In the genomic region with DNA sequence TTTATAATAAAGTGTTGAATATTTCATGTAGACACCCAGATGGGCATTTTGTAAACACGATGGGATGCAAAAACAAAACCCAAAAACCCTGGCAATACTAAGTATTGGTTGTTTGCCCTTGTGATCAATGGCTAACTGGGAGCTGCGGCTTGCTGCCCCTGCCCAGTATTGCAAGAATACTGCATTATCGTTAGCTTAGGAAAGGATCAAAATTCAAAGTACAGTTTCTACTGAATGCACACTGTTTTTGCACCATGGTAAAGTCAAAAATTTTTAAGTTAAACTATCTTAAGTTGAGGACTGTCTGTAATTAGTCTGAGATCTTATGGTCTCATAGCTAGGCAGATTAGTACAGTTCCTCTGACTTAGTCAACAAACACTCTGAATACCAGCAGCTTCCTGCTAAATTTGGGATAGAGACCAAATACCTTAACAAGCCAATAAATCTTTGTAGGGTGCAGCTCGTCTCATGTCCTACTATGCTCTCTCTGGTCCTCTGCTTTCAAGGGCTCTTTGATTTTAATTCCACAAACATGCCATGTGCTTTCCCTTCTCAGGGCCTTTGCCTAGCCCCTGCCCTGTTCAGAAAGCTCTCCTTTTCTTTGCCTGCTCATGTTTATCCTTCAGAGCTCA, we compare ENCODE assay signal across 20 cellular contexts. TPM values are rescaled to one million over a fixed set of nuclear protein-coding genes. Genes with fewer than 3 reads are reported as not detected.
A peak's percentile ranks its signal among the peaks of the same experiment; 100 is the strongest.
DNase-seq lines count a peak whose midpoint lies in the region; ATAC-seq and TF ChIP-seq lines count a peak whose summit lies in the region.
"Had no signal": no experiment of that assay in that cellular context is flagged by ENCODE, and none has a peak within 500 bp of the region (broad histone marks: within the 10 kb centered on the region; RNA-seq: fewer than 3 reads in every experiment).

No MANE protein-coding gene starts in this region.

- H3K9me2 ChIP-seq in GM23248 (ENCODE audit: insufficient read depth): no peaks in the 10 kb centered on the region

- POLR2A ChIA-PET in A673 (lab: Charles Lee; ENCODE audit: low non-redundant PET): no interaction called here

- H3K27ac Mint-ChIP-seq in effector memory CD8-positive, alpha-beta T cell: peak overlapping the region in 1 of 2 donors; percentile 36
- H3K27ac Mint-ChIP-seq: dendritic cell treated with granulocyte-macrophage colony-stimulating factor and Interleukin-4, amounts not matched to agents 40 ng/mL and 50 ng/mL, for 4 days had no signal

- in situ Hi-C loops in GM23248 (cut with MboI): loop anchor here (10.0 kb wide), 1 partner anchor 443 kb away; no protein-coding TSS in a partner anchor

- H3K79me2 ChIP-seq in GM23248 (ENCODE audit: insufficient read depth): peaks cover 63% of the 10 kb centered on the region
- H3K79me2 ChIP-seq in mesendoderm (ENCODE audit: control insufficient read depth, insufficient read depth, low read length): peaks cover 9% of the 10 kb centered on the region

- H2BK5ac ChIP-seq in mesendoderm (ENCODE audit: low read length): no peak overlapping the region

- no peak for TF ChIP-seq CTCF in A673 (conservative IDR thresholded peaks at IDR 0.05; ENCODE audit: low read depth, low read length)

- CTCF ChIA-PET in A673 (lab: Charles Lee): interaction anchor here (1.4 kb wide), 1 partner anchor 11 kb away, joined by 6 read pairs; no protein-coding TSS in a partner anchor

- H3K27me3 Mint-ChIP-seq in effector memory CD8-positive, alpha-beta T cell: no peaks in the 10 kb centered on the region
- H3K27me3 Mint-ChIP-seq: CD4-positive, alpha-beta memory T cell; dendritic cell treated with granulocyte-macrophage colony-stimulating factor and Interleukin-4, amounts not matched to agents 40 ng/mL and 50 ng/mL, for 4 days had no signal

- H3K36me3 Mint-ChIP-seq in effector memory CD8-positive, alpha-beta T cell (ENCODE audit: insufficient read depth): peaks cover 52% of the 10 kb centered on the region

- H3K36me3 ChIP-seq in A673 (ENCODE audit: insufficient read depth, low read length, poor library complexity, severe bottlenecking): peaks cover 26% of the 10 kb centered on the region
- H3K36me3 ChIP-seq in GM23248 (ENCODE audit: low read depth): peaks cover 25% of the 10 kb centered on the region
- H3K36me3 ChIP-seq in mesendoderm (ENCODE audit: control insufficient read depth, insufficient read depth, low read length): no peaks in the 10 kb centered on the region

- H3K4me1 ChIP-seq in A673 (ENCODE audit: insufficient read depth, low read length, poor library complexity, severe bottlenecking) (peaks cover 43% of the 10 kb centered on the region), GM23248 (ENCODE audit: insufficient read depth) (peaks cover 41% of the 10 kb centered on the region), mesendoderm (ENCODE audit: control insufficient read depth, low read depth, low read length) (no peaks in the 10 kb centered on the region)

- peak overlapping the region in 1 of 2 donors; percentile 38 for H3K4me3 Mint-ChIP-seq in effector memory CD8-positive, alpha-beta T cell
- H3K4me3 Mint-ChIP-seq: dendritic cell treated with granulocyte-macrophage colony-stimulating factor and Interleukin-4, amounts not matched to agents 40 ng/mL and 50 ng/mL, for 4 days had no signal

- H3K9me3 Mint-ChIP-seq in effector memory CD8-positive, alpha-beta T cell: peaks cover 0 to 1% of the 10 kb centered on the region in 2 donors
- H3K9me3 Mint-ChIP-seq: dendritic cell treated with granulocyte-macrophage colony-stimulating factor and Interleukin-4, amounts not matched to agents 40 ng/mL and 50 ng/mL, for 4 days had no signal

- no TSS peak for BruUV-seq in A673 (replicated peaks; lab: Mats Ljungman, UMichigan)

- H3K18ac ChIP-seq in mesendoderm (ENCODE audit: low read length): no peak overlapping the region

- peak overlapping the region; percentile 61 for H3K56ac ChIP-seq in mesendoderm (ENCODE audit: low read length)

- H3K9me3 ChIP-seq in A673 (ENCODE audit: low read depth, low read length, poor library complexity, severe bottlenecking) (no peaks in the 10 kb centered on the region), GM23248 (ENCODE audit: low read depth) (no peaks in the 10 kb centered on the region)
- H3K9me3 ChIP-seq: gastroesophageal sphincter had no signal

- no peaks in the 10 kb centered on the region for H4K20me1 ChIP-seq in GM23248 (ENCODE audit: insufficient read depth)

- no peak overlapping the region for H4K5ac ChIP-seq in mesendoderm (ENCODE audit: low read length)

- H3K4me1 Mint-ChIP-seq in effector memory CD8-positive, alpha-beta T cell (ENCODE audit: low read depth in 2 of 2): peaks cover 27 to 29% of the 10 kb centered on the region in 2 donors

- H3K4me3 ChIP-seq in A673 (ENCODE audit: low read depth, low read length, poor library complexity, severe bottlenecking) (no peak overlapping the region), GM23248 (peak overlapping the region; percentile 16; the same call in 1 of the 2 replicates), mesendoderm (ENCODE audit: low read length) (no peak overlapping the region)
- H3K4me3 ChIP-seq: gastroesophageal sphincter had no signal

- peak overlapping the region; percentile 41 for H3K4me2 ChIP-seq in GM23248 (ENCODE audit: unreplicated experiment)
- H3K4me2 ChIP-seq in mesendoderm (ENCODE audit: low read length): no peak overlapping the region
- H3K4me2 ChIP-seq: KMS-11 had no signal

- no peaks in the 10 kb centered on the region for H3K27me3 ChIP-seq in A673 (replicated peaks; ENCODE audit: insufficient read depth, low read depth, low read length, poor library complexity)
- H3K27me3 ChIP-seq in GM23248 (replicated peaks; ENCODE audit: insufficient read depth): no peaks in the 10 kb centered on the region
- no peaks in the 10 kb centered on the region for H3K27me3 ChIP-seq in mesendoderm (ENCODE audit: insufficient read depth, low read length, poor library complexity)
- H3K27me3 ChIP-seq: gastroesophageal sphincter had no signal

- H3K27ac ChIP-seq in A673 (ENCODE audit: low read depth, low read length, poor library complexity, severe bottlenecking): peak overlapping the region; percentile 47
- H3K27ac ChIP-seq in GM23248: peak overlapping the region; percentile 9; the same call in 1 of the 2 replicates
- no peak overlapping the region for H3K27ac ChIP-seq in mesendoderm (ENCODE audit: low read depth, low read length)
- H3K27ac ChIP-seq: gastroesophageal sphincter, KMS-11, WERI-Rb-1 had no signal

- no peak overlapping the region; the same call in 1 of the 2 replicates for H3K9ac ChIP-seq in GM23248
- H3K9ac ChIP-seq in mesendoderm (ENCODE audit: low read length): peak overlapping the region; percentile 15
- H3K9ac ChIP-seq: KMS-11 had no signal

- DNase-seq in A673 (ENCODE audit: low spot score) (peak; percentile 14), GM23248 (peak; percentile 39), astrocyte of the hippocampus (ENCODE audit: low read depth, low spot score) (peak; percentile 19), mesendoderm (peak; percentile 18), NCI-H526 treated with DMSO at 0.1 percent for 48 hours (lab: John Stamatoyannopoulos, UW) (no peak)
- no peak for DNase-seq in effector memory CD8-positive, alpha-beta T cell
- DNase-seq: activated CD4-positive, alpha-beta T cell treated with anti-CD3 and anti-CD28 coated beads, Interleukin-2, amount 50 U/mL, for 48 hours; activated naive CD4-positive, alpha-beta T cell; CD4-positive, alpha-beta memory T cell; NCI-H1105 treated with DMSO at 0.1 percent for 48 hours; NCI-H526; stimulated activated CD4-positive, alpha-beta T cell treated with anti-CD3 and anti-CD28 coated beads, Interleukin-12 subunit alpha, Interleukin-12 subunit beta, amount 100 ng/mL, for 4 hours; substantia nigra; WERI-Rb-1 had no signal

- H2AFZ ChIP-seq in GM23248: no peak overlapping the region

- H2BK15ac ChIP-seq in mesendoderm (replicated peaks; ENCODE audit: low read depth): no peak overlapping the region

- no peak overlapping the region for H2BK120ac ChIP-seq in mesendoderm (ENCODE audit: low read depth, low read length)

- peak overlapping the region; percentile 7 for H3K4ac ChIP-seq in mesendoderm (ENCODE audit: low read depth, low read length)

- peaks cover 21% of the 10 kb centered on the region for H3F3A ChIP-seq in GM23248 (ENCODE audit: insufficient read depth)

- WGBS in GM23248 (ENCODE audit: low coverage in 1 of 2, low lambda C conversion rate in 2 of 2, missing lambda C conversion rate in 2 of 2), 2 experiments: 68 to 73% methylated on average over 4 of the region's 4 CpGs
- no CpG with 5 or more reads among the region's 4 CpGs for WGBS in mesendoderm (ENCODE audit: extremely low coverage, insufficient coverage, low lambda C conversion rate)

- no peak for ATAC-seq in HG02840 (IDR thresholded peaks at IDR 0.05; ENCODE audit: low FRiP score, unreplicated experiment)
- ATAC-seq in HG02798 (IDR thresholded peaks at IDR 0.05; ENCODE audit: poor library complexity, unreplicated experiment): no peak
- ATAC-seq in effector memory CD8-positive, alpha-beta T cell (replicated peaks): no peak
- ATAC-seq: gastroesophageal sphincter, Right ventricle myocardium inferior had no signal

- H2AK5ac ChIP-seq in mesendoderm (ENCODE audit: low read length): no peak overlapping the region

- no peaks in the 10 kb centered on the region for H3K79me1 ChIP-seq in mesendoderm (ENCODE audit: low read length)

- no peak overlapping the region for H3K23ac ChIP-seq in mesendoderm (ENCODE audit: low read length)

- intact Hi-C loops in A673 (cut with micrococcal nuclease; ENCODE audit: unreplicated experiment): no loop called here

- H4K8ac ChIP-seq in mesendoderm (ENCODE audit: low read depth, low read length): no peak overlapping the region

RNA-seq across cellular contexts. Expression of a gene that starts 4.0 kb away (rescaled TPM):
- total RNA-seq in A673 (2021): 51.2 and 51.6 TPM in 2 replicates
- total RNA-seq in GM23248 (2014; rRNA removed; shearing (Covaris generic)): 49.9 and 53.1 TPM in 2 replicates
- polyA plus RNA-seq in GM23248 (2016; fragmentation: Nextera tagmentation; extraction: Ambion mirVana): 97.8 and 113 TPM in 2 replicates
- 93.8 TPM for polyA plus RNA-seq in mesendoderm (2013, experiment 1 of 2)
- 92.8 TPM for polyA plus RNA-seq in mesendoderm (2013, experiment 2 of 2)

Comparison
In these comparisons a context has a peak if more than half of its experiments do, and no peak if none do; other contexts are left out.
1. DNase-seq: peak in A673 (single experiment), GM23248 (single experiment), astrocyte of the hippocampus (single experiment) and mesendoderm (single experiment); none in NCI-H526 treated with DMSO at 0.1 percent for 48 hours (single experiment) and effector memory CD8-positive, alpha-beta T cell (0 of 3).